In the genomic region with DNA sequence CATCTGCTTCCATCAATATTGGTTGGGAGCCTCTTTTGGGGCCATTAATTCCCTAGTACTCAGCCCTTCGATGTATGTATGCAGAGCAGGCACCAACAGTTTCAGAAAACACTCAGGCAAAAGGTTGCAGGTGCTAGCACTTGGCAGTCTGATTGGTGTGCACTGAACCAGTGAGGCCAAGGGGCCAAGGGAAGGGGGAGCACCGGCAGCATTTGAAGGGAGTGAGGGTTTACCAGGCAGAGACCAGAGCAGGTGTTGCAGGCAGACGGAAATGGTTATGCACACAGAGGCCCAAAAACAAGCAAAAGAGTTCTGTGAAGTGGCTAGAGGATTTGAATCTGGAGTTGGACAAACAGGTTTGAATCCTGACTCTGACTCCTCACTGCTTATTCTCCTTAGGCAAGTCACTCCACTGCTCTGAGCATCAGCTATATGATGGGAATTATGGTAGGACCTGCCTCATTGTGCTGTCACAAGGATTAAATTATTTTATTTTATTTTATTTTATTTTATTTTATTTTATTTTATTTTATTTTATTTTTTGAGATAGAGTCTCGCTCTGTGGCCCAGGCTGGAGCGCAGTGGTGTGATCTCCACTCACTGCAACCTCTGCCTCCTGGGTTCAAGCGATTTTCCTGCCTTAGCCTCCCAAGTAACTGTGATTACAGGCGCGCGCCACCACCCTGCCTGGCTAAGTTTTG, we compare ENCODE assay signal across 10 cellular contexts.
A peak's percentile ranks its signal among the peaks of the same experiment; 100 is the strongest.
DNase-seq lines count a peak whose midpoint lies in the region; ATAC-seq and TF ChIP-seq lines count a peak whose summit lies in the region.
"Had no signal": no experiment of that assay in that cellular context is flagged by ENCODE, and none has a peak within 500 bp of the region (broad histone marks: within the 10 kb centered on the region; RNA-seq: fewer than 3 reads in every experiment).

No MANE protein-coding gene starts in this region.

- peak overlapping the region; percentile 28 for H3K4me3 ChIP-seq in OCI-LY3 (ENCODE audit: low read length)

- peak overlapping the region; percentile 56 for H3K4me2 ChIP-seq in OCI-LY3 (ENCODE audit: low read length)

- ATAC-seq in GM21447 (IDR thresholded peaks at IDR 0.05; ENCODE audit: unreplicated experiment) (peak; percentile 100), HG03442 (IDR thresholded peaks at IDR 0.05; ENCODE audit: unreplicated experiment) (peak; percentile 97)

- H3K27me3 ChIP-seq in OCI-LY3 (ENCODE audit: low read depth, low read length): peaks cover 4% of the 10 kb centered on the region; the same call in 1 of the 2 replicates

- no peaks in the 10 kb centered on the region for H3K79me2 ChIP-seq in OCI-LY3 (ENCODE audit: low read length)

- no peaks in the 10 kb centered on the region for H3K36me3 ChIP-seq in OCI-LY3 (replicated peaks; ENCODE audit: low read depth, low read length)

- no peak overlapping the region for H2AFZ ChIP-seq in OCI-LY3 (ENCODE audit: low read depth, low read length)

- DNase-seq in GM13977 (ENCODE audit: low spot score): peak; percentile 81
- DNase-seq in stimulated activated CD4-positive, alpha-beta T cell treated with anti-CD3 and anti-CD28 coated beads, Interleukin-2, amount 100 ng/mL, for 24 hours: no peak
- no peak for DNase-seq in kidney tubule cell (ENCODE audit: low spot score)
- no peak for DNase-seq in GOT3 (lab: John Stamatoyannopoulos, UW)
- no peak for DNase-seq in DMS 273 treated with DMSO at 0.1 percent for 48 hours (lab: John Stamatoyannopoulos, UW)
- DNase-seq: GDM1; stimulated activated CD4-positive, alpha-beta T cell treated with anti-CD3 and anti-CD28 coated beads, Interleukin-12 subunit alpha, Interleukin-12 subunit beta, amount 100 ng/mL, for 4 hours had no signal

- no peak overlapping the region for H3K9ac ChIP-seq in OCI-LY3 (ENCODE audit: low read length)

- H3K9me3 ChIP-seq in OCI-LY3 (ENCODE audit: insufficient read depth, low read length): no peaks in the 10 kb centered on the region

- TF ChIP-seq CTCF in GM13977 (IDR thresholded peaks at IDR 0.05; ENCODE audit: extremely low read depth, insufficient read depth, missing control alignments): no peak
- no peak for TF ChIP-seq CTCF in OCI-LY3 (IDR thresholded peaks at IDR 0.05; ENCODE audit: low read depth, low read length)

- in situ Hi-C loops in GM13977 (cut with MboI; ENCODE audit: low pct_unique_long_range_greater_than_20kb, low sequenced_read_pairs, unreplicated experiment): no loop called here

- H3K4me1 ChIP-seq in OCI-LY3 (ENCODE audit: low read length): peaks cover 16% of the 10 kb centered on the region

- no peaks in the 10 kb centered on the region for H4K20me1 ChIP-seq in OCI-LY3 (ENCODE audit: insufficient read depth, low read length)

- peak overlapping the region; percentile 26; the same call in 1 of the 2 replicates for H3K27ac ChIP-seq in OCI-LY3 (ENCODE audit: low read length)
